1 cellular context compared by ENCODE assay signal in genomic region chr10:89086801-89087513, GRCh38.
A peak's percentile ranks its signal among the peaks of the same experiment; 100 is the strongest.
TF ChIP-seq lines count a peak whose summit lies in the region.

No MANE protein-coding gene starts in this region.

TF ChIP-seq in K562, 482 proteins besides CTCF, POLR2A, EP300 and RAD21 (continued from another document and continues in another):
- TF ChIP-seq, protein P1, sequence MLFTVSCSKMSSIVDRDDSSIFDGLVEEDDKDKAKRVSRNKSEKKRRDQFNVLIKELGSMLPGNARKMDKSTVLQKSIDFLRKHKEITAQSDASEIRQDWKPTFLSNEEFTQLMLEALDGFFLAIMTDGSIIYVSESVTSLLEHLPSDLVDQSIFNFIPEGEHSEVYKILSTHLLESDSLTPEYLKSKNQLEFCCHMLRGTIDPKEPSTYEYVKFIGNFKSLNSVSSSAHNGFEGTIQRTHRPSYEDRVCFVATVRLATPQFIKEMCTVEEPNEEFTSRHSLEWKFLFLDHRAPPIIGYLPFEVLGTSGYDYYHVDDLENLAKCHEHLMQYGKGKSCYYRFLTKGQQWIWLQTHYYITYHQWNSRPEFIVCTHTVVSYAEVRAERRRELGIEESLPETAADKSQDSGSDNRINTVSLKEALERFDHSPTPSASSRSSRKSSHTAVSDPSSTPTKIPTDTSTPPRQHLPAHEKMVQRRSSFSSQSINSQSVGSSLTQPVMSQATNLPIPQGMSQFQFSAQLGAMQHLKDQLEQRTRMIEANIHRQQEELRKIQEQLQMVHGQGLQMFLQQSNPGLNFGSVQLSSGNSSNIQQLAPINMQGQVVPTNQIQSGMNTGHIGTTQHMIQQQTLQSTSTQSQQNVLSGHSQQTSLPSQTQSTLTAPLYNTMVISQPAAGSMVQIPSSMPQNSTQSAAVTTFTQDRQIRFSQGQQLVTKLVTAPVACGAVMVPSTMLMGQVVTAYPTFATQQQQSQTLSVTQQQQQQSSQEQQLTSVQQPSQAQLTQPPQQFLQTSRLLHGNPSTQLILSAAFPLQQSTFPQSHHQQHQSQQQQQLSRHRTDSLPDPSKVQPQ (CRISPR knock-in tag; IDR thresholded peaks at IDR 0.05; ENCODE audit: borderline replicate concordance): no peak
- TF ChIP-seq CHD4 (IDR thresholded peaks at IDR 0.05; ENCODE audit: insufficient read depth, insufficient replicate concordance, low read depth, low read length, poor library complexity, severe bottlenecking) (no peak), RUNX1 (IDR thresholded peaks at IDR 0.05; ENCODE audit: low read depth) (no peak), PML (IDR thresholded peaks at IDR 0.05; ENCODE audit: low read length) (no peak), KAT8 (IDR thresholded peaks at IDR 0.05; ENCODE audit: low read depth) (no peak), ATF7 (IDR thresholded peaks at IDR 0.05) (peak; percentile 83; the same call in 1 of the 2 replicates), THRAP3 (IDR thresholded peaks at IDR 0.05; ENCODE audit: borderline replicate concordance) (no peak), MYNN (IDR thresholded peaks at IDR 0.05) (no peak), MYNN (CRISPR knock-in tag; IDR thresholded peaks at IDR 0.05) (no peak), ATF1 (CRISPR knock-in tag; IDR thresholded peaks at IDR 0.05) (no peak), ATF1 (tag; IDR thresholded peaks at IDR 0.05) (peak; percentile 45), SIRT6 (IDR thresholded peaks at IDR 0.05; ENCODE audit: low read depth, low read length) (no peak), ARID2 (IDR thresholded peaks at IDR 0.05) (no peak), CXXC5 (CRISPR knock-in tag; IDR thresholded peaks at IDR 0.05) (peak; percentile 63), ILK (tag; IDR thresholded peaks at IDR 0.05; ENCODE audit: borderline replicate concordance, low read depth) (no peak), MAFG (tag; conservative IDR thresholded peaks at IDR 0.05) (peak; percentile 5; the same call in 1 of the 2 replicates), NRF1 (conservative IDR thresholded peaks at IDR 0.05 in 1 of 2, IDR thresholded peaks at IDR 0.05 in 1 of 2) (no peak), KHSRP (IDR thresholded peaks at IDR 0.05) (no peak), TBL1XR1 (IDR thresholded peaks at IDR 0.05; ENCODE audit: low read length in 2 of 2) (no peak), KLF6 (CRISPR knock-in tag; IDR thresholded peaks at IDR 0.05; ENCODE audit: borderline replicate concordance) (no peak), POLR2H (tag; IDR thresholded peaks at IDR 0.05; ENCODE audit: low read depth) (peak; percentile 69), ELF2 (CRISPR knock-in tag; IDR thresholded peaks at IDR 0.05) (no peak), ZNF143 (CRISPR knock-in tag; IDR thresholded peaks at IDR 0.05) (no peak), ZNF584 (CRISPR knock-in tag; IDR thresholded peaks at IDR 0.05; ENCODE audit: low read depth) (peak; percentile 88; the same call in 1 of the 2 replicates), FOSL1 (tag; conservative IDR thresholded peaks at IDR 0.05) (peak; percentile 75), POLR2AphosphoS2 (IDR thresholded peaks at IDR 0.05; ENCODE audit: low read length) (no peak), GABPB2 (CRISPR knock-in tag; conservative IDR thresholded peaks at IDR 0.05) (no peak), ZNF668 (CRISPR knock-in tag; IDR thresholded peaks at IDR 0.05) (no peak), MTA2 (IDR thresholded peaks at IDR 0.05; ENCODE audit: low read depth) (no peak), MXI1 (IDR thresholded peaks at IDR 0.05; ENCODE audit: low read depth, low read length) (no peak), MEF2A (IDR thresholded peaks at IDR 0.05; ENCODE audit: control insufficient read depth, low read depth, low read length) (no peak), SP2 (IDR thresholded peaks at IDR 0.05; ENCODE audit: extremely low read depth, low read depth, low read length, poor library complexity, severe bottlenecking) (no peak), MYC (IDR thresholded peaks at IDR 0.05; ENCODE audit: low read depth, low read length) (0 out of 2 replicates have a peak, but pooled peaks have one; percentile 12), MYC (CRISPR knock-in tag; IDR thresholded peaks at IDR 0.05; ENCODE audit: borderline replicate concordance, low read depth) (no peak), NR0B1 (IDR thresholded peaks at IDR 0.05; ENCODE audit: partially characterized antibody) (no peak), RBM34 (IDR thresholded peaks at IDR 0.05; ENCODE audit: borderline replicate concordance, insufficient read depth, low read length) (no peak), FOXA3 (CRISPR knock-in tag; conservative IDR thresholded peaks at IDR 0.05 in 1 of 2, IDR thresholded peaks at IDR 0.05 in 1 of 2) (no peak), HNRNPUL1 (IDR thresholded peaks at IDR 0.05; ENCODE audit: low read length) (no peak), ATF3 (IDR thresholded peaks at IDR 0.05) (peak; percentile 94), ATF3 (CRISPR knock-in tag; conservative IDR thresholded peaks at IDR 0.05) (no peak), TRIM24 (IDR thresholded peaks at IDR 0.05) (peak; percentile 64 to 83; a peak in 2 of 4 replicates)
- TF ChIP-seq, protein P2, sequence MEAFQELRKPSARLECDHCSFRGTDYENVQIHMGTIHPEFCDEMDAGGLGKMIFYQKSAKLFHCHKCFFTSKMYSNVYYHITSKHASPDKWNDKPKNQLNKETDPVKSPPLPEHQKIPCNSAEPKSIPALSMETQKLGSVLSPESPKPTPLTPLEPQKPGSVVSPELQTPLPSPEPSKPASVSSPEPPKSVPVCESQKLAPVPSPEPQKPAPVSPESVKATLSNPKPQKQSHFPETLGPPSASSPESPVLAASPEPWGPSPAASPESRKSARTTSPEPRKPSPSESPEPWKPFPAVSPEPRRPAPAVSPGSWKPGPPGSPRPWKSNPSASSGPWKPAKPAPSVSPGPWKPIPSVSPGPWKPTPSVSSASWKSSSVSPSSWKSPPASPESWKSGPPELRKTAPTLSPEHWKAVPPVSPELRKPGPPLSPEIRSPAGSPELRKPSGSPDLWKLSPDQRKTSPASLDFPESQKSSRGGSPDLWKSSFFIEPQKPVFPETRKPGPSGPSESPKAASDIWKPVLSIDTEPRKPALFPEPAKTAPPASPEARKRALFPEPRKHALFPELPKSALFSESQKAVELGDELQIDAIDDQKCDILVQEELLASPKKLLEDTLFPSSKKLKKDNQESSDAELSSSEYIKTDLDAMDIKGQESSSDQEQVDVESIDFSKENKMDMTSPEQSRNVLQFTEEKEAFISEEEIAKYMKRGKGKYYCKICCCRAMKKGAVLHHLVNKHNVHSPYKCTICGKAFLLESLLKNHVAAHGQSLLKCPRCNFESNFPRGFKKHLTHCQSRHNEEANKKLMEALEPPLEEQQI (IDR thresholded peaks at IDR 0.05): no peak
- TF ChIP-seq, protein P3, sequence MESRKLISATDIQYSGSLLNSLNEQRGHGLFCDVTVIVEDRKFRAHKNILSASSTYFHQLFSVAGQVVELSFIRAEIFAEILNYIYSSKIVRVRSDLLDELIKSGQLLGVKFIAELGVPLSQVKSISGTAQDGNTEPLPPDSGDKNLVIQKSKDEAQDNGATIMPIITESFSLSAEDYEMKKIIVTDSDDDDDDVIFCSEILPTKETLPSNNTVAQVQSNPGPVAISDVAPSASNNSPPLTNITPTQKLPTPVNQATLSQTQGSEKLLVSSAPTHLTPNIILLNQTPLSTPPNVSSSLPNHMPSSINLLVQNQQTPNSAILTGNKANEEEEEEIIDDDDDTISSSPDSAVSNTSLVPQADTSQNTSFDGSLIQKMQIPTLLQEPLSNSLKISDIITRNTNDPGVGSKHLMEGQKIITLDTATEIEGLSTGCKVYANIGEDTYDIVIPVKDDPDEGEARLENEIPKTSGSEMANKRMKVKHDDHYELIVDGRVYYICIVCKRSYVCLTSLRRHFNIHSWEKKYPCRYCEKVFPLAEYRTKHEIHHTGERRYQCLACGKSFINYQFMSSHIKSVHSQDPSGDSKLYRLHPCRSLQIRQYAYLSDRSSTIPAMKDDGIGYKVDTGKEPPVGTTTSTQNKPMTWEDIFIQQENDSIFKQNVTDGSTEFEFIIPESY (CRISPR knock-in tag; IDR thresholded peaks at IDR 0.05): no peak
- TF ChIP-seq, protein P4, sequence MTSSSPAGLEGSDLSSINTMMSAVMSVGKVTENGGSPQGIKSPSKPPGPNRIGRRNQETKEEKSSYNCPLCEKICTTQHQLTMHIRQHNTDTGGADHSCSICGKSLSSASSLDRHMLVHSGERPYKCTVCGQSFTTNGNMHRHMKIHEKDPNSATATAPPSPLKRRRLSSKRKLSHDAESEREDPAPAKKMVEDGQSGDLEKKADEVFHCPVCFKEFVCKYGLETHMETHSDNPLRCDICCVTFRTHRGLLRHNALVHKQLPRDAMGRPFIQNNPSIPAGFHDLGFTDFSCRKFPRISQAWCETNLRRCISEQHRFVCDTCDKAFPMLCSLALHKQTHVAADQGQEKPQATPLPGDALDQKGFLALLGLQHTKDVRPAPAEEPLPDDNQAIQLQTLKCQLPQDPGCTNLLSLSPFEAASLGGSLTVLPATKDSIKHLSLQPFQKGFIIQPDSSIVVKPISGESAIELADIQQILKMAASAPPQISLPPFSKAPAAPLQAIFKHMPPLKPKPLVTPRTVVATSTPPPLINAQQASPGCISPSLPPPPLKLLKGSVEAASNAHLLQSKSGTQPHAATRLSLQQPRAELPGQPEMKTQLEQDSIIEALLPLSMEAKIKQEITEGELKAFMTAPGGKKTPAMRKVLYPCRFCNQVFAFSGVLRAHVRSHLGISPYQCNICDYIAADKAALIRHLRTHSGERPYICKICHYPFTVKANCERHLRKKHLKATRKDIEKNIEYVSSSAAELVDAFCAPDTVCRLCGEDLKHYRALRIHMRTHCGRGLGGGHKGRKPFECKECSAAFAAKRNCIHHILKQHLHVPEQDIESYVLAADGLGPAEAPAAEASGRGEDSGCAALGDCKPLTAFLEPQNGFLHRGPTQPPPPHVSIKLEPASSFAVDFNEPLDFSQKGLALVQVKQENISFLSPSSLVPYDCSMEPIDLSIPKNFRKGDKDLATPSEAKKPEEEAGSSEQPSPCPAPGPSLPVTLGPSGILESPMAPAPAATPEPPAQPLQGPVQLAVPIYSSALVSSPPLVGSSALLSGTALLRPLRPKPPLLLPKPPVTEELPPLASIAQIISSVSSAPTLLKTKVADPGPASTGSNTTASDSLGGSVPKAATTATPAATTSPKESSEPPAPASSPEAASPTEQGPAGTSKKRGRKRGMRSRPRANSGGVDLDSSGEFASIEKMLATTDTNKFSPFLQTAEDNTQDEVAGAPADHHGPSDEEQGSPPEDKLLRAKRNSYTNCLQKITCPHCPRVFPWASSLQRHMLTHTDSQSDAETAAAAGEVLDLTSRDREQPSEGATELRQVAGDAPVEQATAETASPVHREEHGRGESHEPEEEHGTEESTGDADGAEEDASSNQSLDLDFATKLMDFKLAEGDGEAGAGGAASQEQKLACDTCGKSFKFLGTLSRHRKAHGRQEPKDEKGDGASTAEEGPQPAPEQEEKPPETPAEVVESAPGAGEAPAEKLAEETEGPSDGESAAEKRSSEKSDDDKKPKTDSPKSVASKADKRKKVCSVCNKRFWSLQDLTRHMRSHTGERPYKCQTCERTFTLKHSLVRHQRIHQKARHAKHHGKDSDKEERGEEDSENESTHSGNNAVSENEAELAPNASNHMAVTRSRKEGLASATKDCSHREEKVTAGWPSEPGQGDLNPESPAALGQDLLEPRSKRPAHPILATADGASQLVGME (CRISPR knock-in tag; IDR thresholded peaks at IDR 0.05): no peak
- TF ChIP-seq, protein P5, sequence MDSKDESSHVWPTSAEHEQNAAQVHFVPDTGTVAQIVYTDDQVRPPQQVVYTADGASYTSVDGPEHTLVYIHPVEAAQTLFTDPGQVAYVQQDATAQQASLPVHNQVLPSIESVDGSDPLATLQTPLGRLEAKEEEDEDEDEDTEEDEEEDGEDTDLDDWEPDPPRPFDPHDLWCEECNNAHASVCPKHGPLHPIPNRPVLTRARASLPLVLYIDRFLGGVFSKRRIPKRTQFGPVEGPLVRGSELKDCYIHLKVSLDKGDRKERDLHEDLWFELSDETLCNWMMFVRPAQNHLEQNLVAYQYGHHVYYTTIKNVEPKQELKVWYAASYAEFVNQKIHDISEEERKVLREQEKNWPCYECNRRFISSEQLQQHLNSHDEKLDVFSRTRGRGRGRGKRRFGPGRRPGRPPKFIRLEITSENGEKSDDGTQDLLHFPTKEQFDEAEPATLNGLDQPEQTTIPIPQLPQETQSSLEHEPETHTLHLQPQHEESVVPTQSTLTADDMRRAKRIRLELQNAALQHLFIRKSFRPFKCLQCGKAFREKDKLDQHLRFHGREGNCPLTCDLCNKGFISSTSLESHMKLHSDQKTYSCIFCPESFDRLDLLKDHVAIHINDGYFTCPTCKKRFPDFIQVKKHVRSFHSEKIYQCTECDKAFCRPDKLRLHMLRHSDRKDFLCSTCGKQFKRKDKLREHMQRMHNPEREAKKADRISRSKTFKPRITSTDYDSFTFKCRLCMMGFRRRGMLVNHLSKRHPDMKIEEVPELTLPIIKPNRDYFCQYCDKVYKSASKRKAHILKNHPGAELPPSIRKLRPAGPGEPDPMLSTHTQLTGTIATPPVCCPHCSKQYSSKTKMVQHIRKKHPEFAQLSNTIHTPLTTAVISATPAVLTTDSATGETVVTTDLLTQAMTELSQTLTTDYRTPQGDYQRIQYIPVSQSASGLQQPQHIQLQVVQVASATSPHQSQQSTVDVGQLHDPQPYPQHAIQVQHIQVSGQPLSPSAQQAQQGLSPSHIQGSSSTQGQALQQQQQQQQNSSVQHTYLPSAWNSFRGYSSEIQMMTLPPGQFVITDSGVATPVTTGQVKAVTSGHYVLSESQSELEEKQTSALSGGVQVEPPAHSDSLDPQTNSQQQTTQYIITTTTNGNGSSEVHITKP (IDR thresholded peaks at IDR 0.05; ENCODE audit: partially characterized antibody): no peak
